In genomic region chr13:27792393-27793218, GRCh38 we compare ENCODE assay signal across 7 cellular contexts. TPM values are rescaled to one million over a fixed set of nuclear protein-coding genes. Genes with fewer than 3 reads are reported as not detected.
DNase-seq lines count a peak whose midpoint lies in the region; TF ChIP-seq lines count a peak whose summit lies in the region.

TSS of gene GSX1 (plus strand) at chr13:27792483. CDS start at chr13:27792691, 208 bp downstream.

- no peak within 1 kb of the TSS for H2AFZ ChIP-seq in SK-N-SH (ENCODE audit: low read depth)

- intact Hi-C loops in spleen (cut with DNase I; ENCODE audit: low total_unique reads) = no loop called here

- POLR2A ChIA-PET in SK-N-SH (lab: Yijun Ruan, JAX) = no interaction called here

- H3K4me2 ChIP-seq in SK-N-SH = peak within 1 kb of the TSS; percentile 74

- no peaks in the 10 kb centered on the region for H4K20me1 ChIP-seq in SK-N-SH (ENCODE audit: insufficient read depth)

- TF ChIP-seq RAD21 in SK-N-SH (IDR thresholded peaks at IDR 0.05; ENCODE audit: low read length) = no peak

- in situ Hi-C loops in HAP-1 (cut with MboI; ENCODE audit: low sequenced_read_pairs) = no loop called here

- H3K27me3 ChIP-seq in HAP-1 (ENCODE audit: low read depth) = peaks cover 89% of the 10 kb centered on the region
- peaks cover 93% of the 10 kb centered on the region for H3K27me3 ChIP-seq in SK-N-SH (ENCODE audit: insufficient read depth)
- H3K27me3 ChIP-seq in kidney epithelial cell (ENCODE audit: control insufficient read depth, insufficient read depth, low read length) = peaks cover 94% of the 10 kb centered on the region
- peaks cover 16 to 100% (median 96%) of the 10 kb centered on the region in 7 donors for H3K27me3 ChIP-seq in spleen (replicated peaks in 1 of 7)

- no peak within 1 kb of the TSS for H3K4me3 ChIP-seq in HAP-1
- H3K4me3 ChIP-seq in SK-N-SH (ENCODE audit: low read depth in 2 of 2, low read length in 1 of 2) = peak within 1 kb of the TSS; percentile 30 to 55
- H3K4me3 ChIP-seq in cardiac fibroblast (replicated peaks in 1 of 2; ENCODE audit: low read depth in 2 of 2, low read length in 2 of 2) = no peak within 1 kb of the TSS
- no peak within 1 kb of the TSS for H3K4me3 ChIP-seq in kidney epithelial cell (ENCODE audit: low read depth, low read length)
- peak within 1 kb of the TSS in 7 of 8 donors; percentile 18 to 62 (median 35) for H3K4me3 ChIP-seq in spleen

- TF ChIP-seq POLR2A in spleen (IDR thresholded peaks at IDR 0.05) = no peak

- H3F3A ChIP-seq in SK-N-SH (replicated peaks; ENCODE audit: insufficient read depth) = no peaks in the 10 kb centered on the region

- H3K9me2 ChIP-seq in SK-N-SH = no peaks in the 10 kb centered on the region

- H3K9me3 ChIP-seq in HAP-1 = no peaks in the 10 kb centered on the region
- no peaks in the 10 kb centered on the region for H3K9me3 ChIP-seq in SK-N-SH
- peaks cover 0 to 6% (median 0%) of the 10 kb centered on the region in 8 donors for H3K9me3 ChIP-seq in spleen

- H3K36me3 ChIP-seq in HAP-1 (replicated peaks) (no peaks in the 10 kb centered on the region), SK-N-SH (replicated peaks in 1 of 2; ENCODE audit: control insufficient read depth in 1 of 2, insufficient read depth in 2 of 2, low read length in 1 of 2) (no peaks in the 10 kb centered on the region), kidney epithelial cell (ENCODE audit: control insufficient read depth, insufficient read depth, low read length) (no peaks in the 10 kb centered on the region), spleen (no peaks in the 10 kb centered on the region)

- H3K4me1 ChIP-seq in HAP-1 (no peaks in the 10 kb centered on the region), SK-N-SH (ENCODE audit: control insufficient read depth in 1 of 2, insufficient read depth in 2 of 2, low read depth in 1 of 2, low read length in 1 of 2) (peaks cover 0 to 6% of the 10 kb centered on the region in 2 experiments; a peak in 2 of 4 replicates), spleen (peaks cover 17 to 56% (median 40%) of the 10 kb centered on the region in 6 donors)

- H3K9ac ChIP-seq in SK-N-SH = no peak within 1 kb of the TSS

- no peak for TF ChIP-seq CTCF in SK-N-SH (IDR thresholded peaks at IDR 0.05)
- TF ChIP-seq CTCF in cardiac fibroblast (IDR thresholded peaks at IDR 0.05; ENCODE audit: low read depth, low read length) = no peak
- no peak for TF ChIP-seq CTCF in kidney epithelial cell (IDR thresholded peaks at IDR 0.05; ENCODE audit: insufficient read depth, low read length, poor library complexity, severe bottlenecking)
- TF ChIP-seq CTCF in spleen (IDR thresholded peaks at IDR 0.05 in 8 of 11, conservative IDR thresholded peaks at IDR 0.05 in 3 of 11) = no peak

- CTCF ChIA-PET in SK-N-SH (lab: Yijun Ruan, JAX) = interaction anchor here (1.0 to 1.2 kb wide), 2 partner anchors 10 to 260 kb away, joined by 3 to 5 read pairs; no protein-coding TSS in a partner anchor

- WGBS in SK-N-SH (ENCODE audit: low lambda C conversion rate) = 15% methylated on average over 21 of the region's 87 CpGs
- 3 to 11% (median 6%) methylated on average over 36 to 87 of the region's 87 CpGs for WGBS in spleen, 5 donors

- TF ChIP-seq EP300 in SK-N-SH (IDR thresholded peaks at IDR 0.05; ENCODE audit: borderline replicate concordance in 1 of 2, low read depth in 1 of 2, low read length in 1 of 2) = no peak

- H3K27ac ChIP-seq in SK-N-SH (ENCODE audit: low read depth in 2 of 2, low read length in 1 of 2) (no peak within 1 kb of the TSS), spleen (no peak within 1 kb of the TSS)

- peak; percentile 41 to 79 for DNase-seq in HAP-1 (ENCODE audit: low spot score in 2 of 2)
- DNase-seq in SK-N-SH = no peak
- DNase-seq in cardiac fibroblast (ENCODE audit: low read depth in 2 of 2) = peak; percentile 77
- peak; percentile 7 for DNase-seq in kidney epithelial cell (ENCODE audit: low read depth)
- DNase-seq in spleen = peak; percentile 81
- no peak for DNase-seq in DMS153 (lab: John Stamatoyannopoulos, UW)
- DNase-seq in NCI-H146 (lab: John Stamatoyannopoulos, UW) = no peak

- H3K79me2 ChIP-seq in SK-N-SH (ENCODE audit: insufficient read depth) = no peaks in the 10 kb centered on the region

TF ChIP-seq in SK-N-SH, 30 proteins besides CTCF, POLR2A, EP300 and RAD21:
- TF ChIP-seq TCF12 (IDR thresholded peaks at IDR 0.05) = no peak
- no peak for TF ChIP-seq USF1 (IDR thresholded peaks at IDR 0.05; ENCODE audit: borderline replicate concordance, low read depth)
- TF ChIP-seq, protein P1, sequence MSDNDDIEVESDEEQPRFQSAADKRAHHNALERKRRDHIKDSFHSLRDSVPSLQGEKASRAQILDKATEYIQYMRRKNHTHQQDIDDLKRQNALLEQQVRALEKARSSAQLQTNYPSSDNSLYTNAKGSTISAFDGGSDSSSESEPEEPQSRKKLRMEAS (IDR thresholded peaks at IDR 0.05; ENCODE audit: low read depth) = 0 out of 2 replicates have a peak, but pooled peaks have one; percentile 30
- peak; percentile 98 for TF ChIP-seq REST (IDR thresholded peaks at IDR 0.05; ENCODE audit: low read depth, low read length)
- no peak for TF ChIP-seq GATA2 (CRISPR knock-in tag; IDR thresholded peaks at IDR 0.05)
- TF ChIP-seq CHD2 (IDR thresholded peaks at IDR 0.05; ENCODE audit: low read length, partially characterized antibody) = no peak
- TF ChIP-seq POLR2AphosphoS5 (IDR thresholded peaks at IDR 0.05; ENCODE audit: low read depth, low read length) = no peak
- TF ChIP-seq RCOR1 (IDR thresholded peaks at IDR 0.05; ENCODE audit: low read length) = no peak
- TF ChIP-seq JUND (IDR thresholded peaks at IDR 0.05) = no peak
- no peak for TF ChIP-seq GABPA (IDR thresholded peaks at IDR 0.05; ENCODE audit: low read depth)

RNA-seq across cellular contexts. Expression of gene GSX1, which starts in this region (rescaled TPM):
- polyA plus RNA-seq in SK-N-SH (2012; rRNA removed) (not detected in 2 replicates), spleen (not detected)
- polyA plus RNA-seq in SK-N-SH (2012; cell fraction: cytosol; rRNA removed) = not detected in 2 replicates
- not detected in 2 replicates for polyA plus RNA-seq in SK-N-SH (2012; cell fraction: nucleus; rRNA removed)
- total RNA-seq in kidney epithelial cell (not detected in 2 replicates), spleen (not detected)

Comparison
In these comparisons a context has a peak if more than half of its experiments do, and no peak if none do; other contexts are left out.
1. Peak in DNase-seq in kidney epithelial cell; RNA of the gene not detected or under 1 TPM.
2. Peak in DNase-seq and H3K4me3 ChIP-seq in spleen; RNA of the gene not detected or under 1 TPM.
3. DNase-seq: peak in HAP-1 (2 of 2) and cardiac fibroblast (2 of 2); none in SK-N-SH (single experiment), DMS153 (single experiment) and NCI-H146 (single experiment).
4. H3K4me3 ChIP-seq: peak in SK-N-SH (2 of 2); none in HAP-1 (single experiment), cardiac fibroblast (0 of 2) and kidney epithelial cell (single experiment).